Comparison of ENCODE assay signal across 1 cellular context in the genomic region with DNA sequence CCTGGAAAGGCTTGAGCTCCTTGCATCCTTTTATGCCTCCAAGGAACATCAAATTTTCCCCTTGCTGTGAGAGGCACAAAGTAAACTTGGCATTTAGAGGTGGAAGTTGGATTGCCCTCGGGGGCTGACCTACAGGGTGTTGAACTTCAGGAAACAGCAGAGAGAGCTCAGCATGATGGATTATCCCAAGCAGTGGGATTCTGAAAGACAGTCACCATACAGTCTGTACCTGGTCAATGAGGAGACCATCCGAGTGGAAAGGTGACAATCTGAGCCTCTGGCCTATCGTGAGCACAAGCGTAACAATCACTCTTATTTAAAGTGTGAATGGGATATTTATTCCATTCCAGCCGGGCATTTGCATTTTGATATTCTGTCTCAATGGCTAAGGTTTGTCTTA.
TF ChIP-seq lines count a peak whose summit lies in the region.

No MANE protein-coding gene starts in this region.

TF ChIP-seq in WTC11, 78 proteins besides CTCF, POLR2A, EP300 and RAD21 (continued from another document):
- no peak for TF ChIP-seq ZSCAN18 (CRISPR knock-in tag; IDR thresholded peaks at IDR 0.05)
- no peak for TF ChIP-seq SMAD4 (CRISPR knock-in tag; IDR thresholded peaks at IDR 0.05)
- no peak for TF ChIP-seq ZNF232 (CRISPR knock-in tag; IDR thresholded peaks at IDR 0.05)
- TF ChIP-seq ZBTB21 (CRISPR knock-in tag; IDR thresholded peaks at IDR 0.05; ENCODE audit: borderline replicate concordance), result no peak
- no peak for TF ChIP-seq ZNF396 (CRISPR knock-in tag; IDR thresholded peaks at IDR 0.05; ENCODE audit: borderline replicate concordance)
- TF ChIP-seq FOXP4 (CRISPR knock-in tag; IDR thresholded peaks at IDR 0.05), result no peak
- TF ChIP-seq ZNF263 (CRISPR knock-in tag; IDR thresholded peaks at IDR 0.05; ENCODE audit: low read depth), result no peak
- TF ChIP-seq, protein P1, sequence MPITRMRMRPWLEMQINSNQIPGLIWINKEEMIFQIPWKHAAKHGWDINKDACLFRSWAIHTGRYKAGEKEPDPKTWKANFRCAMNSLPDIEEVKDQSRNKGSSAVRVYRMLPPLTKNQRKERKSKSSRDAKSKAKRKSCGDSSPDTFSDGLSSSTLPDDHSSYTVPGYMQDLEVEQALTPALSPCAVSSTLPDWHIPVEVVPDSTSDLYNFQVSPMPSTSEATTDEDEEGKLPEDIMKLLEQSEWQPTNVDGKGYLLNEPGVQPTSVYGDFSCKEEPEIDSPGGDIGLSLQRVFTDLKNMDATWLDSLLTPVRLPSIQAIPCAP (CRISPR knock-in tag; IDR thresholded peaks at IDR 0.05), result no peak
- TF ChIP-seq FOXP1 (CRISPR knock-in tag; IDR thresholded peaks at IDR 0.05; ENCODE audit: borderline replicate concordance), result no peak
- TF ChIP-seq E2F4 (CRISPR knock-in tag; IDR thresholded peaks at IDR 0.05; ENCODE audit: borderline replicate concordance, low read depth), result no peak
- TF ChIP-seq ATF1 (CRISPR knock-in tag; IDR thresholded peaks at IDR 0.05), result no peak
- TF ChIP-seq, protein P2, sequence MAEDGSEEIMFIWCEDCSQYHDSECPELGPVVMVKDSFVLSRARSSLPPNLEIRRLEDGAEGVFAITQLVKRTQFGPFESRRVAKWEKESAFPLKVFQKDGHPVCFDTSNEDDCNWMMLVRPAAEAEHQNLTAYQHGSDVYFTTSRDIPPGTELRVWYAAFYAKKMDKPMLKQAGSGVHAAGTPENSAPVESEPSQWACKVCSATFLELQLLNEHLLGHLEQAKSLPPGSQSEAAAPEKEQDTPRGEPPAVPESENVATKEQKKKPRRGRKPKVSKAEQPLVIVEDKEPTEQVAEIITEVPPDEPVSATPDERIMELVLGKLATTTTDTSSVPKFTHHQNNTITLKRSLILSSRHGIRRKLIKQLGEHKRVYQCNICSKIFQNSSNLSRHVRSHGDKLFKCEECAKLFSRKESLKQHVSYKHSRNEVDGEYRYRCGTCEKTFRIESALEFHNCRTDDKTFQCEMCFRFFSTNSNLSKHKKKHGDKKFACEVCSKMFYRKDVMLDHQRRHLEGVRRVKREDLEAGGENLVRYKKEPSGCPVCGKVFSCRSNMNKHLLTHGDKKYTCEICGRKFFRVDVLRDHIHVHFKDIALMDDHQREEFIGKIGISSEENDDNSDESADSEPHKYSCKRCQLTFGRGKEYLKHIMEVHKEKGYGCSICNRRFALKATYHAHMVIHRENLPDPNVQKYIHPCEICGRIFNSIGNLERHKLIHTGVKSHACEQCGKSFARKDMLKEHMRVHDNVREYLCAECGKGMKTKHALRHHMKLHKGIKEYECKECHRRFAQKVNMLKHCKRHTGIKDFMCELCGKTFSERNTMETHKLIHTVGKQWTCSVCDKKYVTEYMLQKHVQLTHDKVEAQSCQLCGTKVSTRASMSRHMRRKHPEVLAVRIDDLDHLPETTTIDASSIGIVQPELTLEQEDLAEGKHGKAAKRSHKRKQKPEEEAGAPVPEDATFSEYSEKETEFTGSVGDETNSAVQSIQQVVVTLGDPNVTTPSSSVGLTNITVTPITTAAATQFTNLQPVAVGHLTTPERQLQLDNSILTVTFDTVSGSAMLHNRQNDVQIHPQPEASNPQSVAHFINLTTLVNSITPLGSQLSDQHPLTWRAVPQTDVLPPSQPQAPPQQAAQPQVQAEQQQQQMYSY (CRISPR knock-in tag; IDR thresholded peaks at IDR 0.05), result no peak
- TF ChIP-seq ZNF512 (CRISPR knock-in tag; IDR thresholded peaks at IDR 0.05; ENCODE audit: borderline replicate concordance), result no peak
